8 cellular contexts compared by ENCODE assay signal in genomic region chr12:54368016-54368708, GRCh38. TPM values are rescaled to one million over a fixed set of nuclear protein-coding genes. Genes with fewer than 3 reads are reported as not detected.
DNase-seq lines count a peak whose midpoint lies in the region; ATAC-seq and TF ChIP-seq lines count a peak whose summit lies in the region.

No MANE protein-coding gene starts in this region.

- H3K4me1 Mint-ChIP-seq in CD4-positive, alpha-beta memory T cell: peaks cover 24 to 58% (median 38%) of the 10 kb centered on the region in 4 donors
- peaks cover 27 to 51% (median 46%) of the 10 kb centered on the region in 7 donors for H3K4me1 Mint-ChIP-seq in naive thymus-derived CD4-positive, alpha-beta T cell

- POLR2A ChIA-PET in CD4-positive, alpha-beta memory T cell (lab: Charles Lee; ENCODE audit: partially characterized antibody): interaction anchor here (0.6 to 2.4 kb wide), 14 partner anchors 9 to 614 kb away, joined by 3 to 17 read pairs (median 4); partner anchors contain the start of genes CBX5 and HNRNPA1
- POLR2A ChIA-PET in HEK293 (lab: Yijun Ruan, JAX): interaction anchor here (0.6 to 1.1 kb wide), 5 partner anchors 9 to 155 kb away, joined by 3 to 4 read pairs (median 3); partner anchors contain the start of genes CBX5 and HNRNPA1
- POLR2A ChIA-PET in naive thymus-derived CD4-positive, alpha-beta T cell (lab: Charles Lee): interaction anchor here (0.6 to 2.1 kb wide), 8 partner anchors 9 to 618 kb away, joined by 3 to 16 read pairs (median 3); partner anchors contain the start of genes CBX5 and HNRNPA1

- ATAC-seq in naive thymus-derived CD4-positive, alpha-beta T cell: peak; percentile 18
- no peak for ATAC-seq in sciatic nerve

- H3K4me3 Mint-ChIP-seq in CD4-positive, alpha-beta memory T cell: peak overlapping the region in 7 of 8 donors; percentile 63 to 90 (median 74)
- H3K4me3 Mint-ChIP-seq in naive thymus-derived CD4-positive, alpha-beta T cell: peak overlapping the region; percentile 26 to 79 (median 68)

- peaks cover 40% of the 10 kb centered on the region for H3K4me1 ChIP-seq in CD4-positive, alpha-beta memory T cell (ENCODE audit: insufficient read depth, low read length)
- peaks cover 10% of the 10 kb centered on the region for H3K4me1 ChIP-seq in HEK293 (ENCODE audit: control insufficient read depth, insufficient read depth, low read length)
- H3K4me1 ChIP-seq in naive thymus-derived CD4-positive, alpha-beta T cell (ENCODE audit: control insufficient read depth in 2 of 2, insufficient read depth in 2 of 2, low read length in 2 of 2): peaks cover 12 to 24% of the 10 kb centered on the region in 2 donors

- H3K36me3 Mint-ChIP-seq in CD4-positive, alpha-beta memory T cell: no peaks in the 10 kb centered on the region
- no peaks in the 10 kb centered on the region for H3K36me3 Mint-ChIP-seq in naive thymus-derived CD4-positive, alpha-beta T cell

- DNase-seq in CD4-positive, alpha-beta memory T cell: no peak
- DNase-seq in WERI-Rb-1 (no peak), sciatic nerve (ENCODE audit: low spot score) (no peak), mucosa of gallbladder (ENCODE audit: low spot score) (no peak), T1000 (lab: John Stamatoyannopoulos, UW) (no peak)
- no peak for DNase-seq in naive thymus-derived CD4-positive, alpha-beta T cell
- DNase-seq in stimulated activated CD4-positive, alpha-beta T cell treated with anti-CD3 and anti-CD28 coated beads, Interleukin-4, amount 100 ng/mL, for 24 hours: no peak

- CTCF ChIA-PET in CD4-positive, alpha-beta memory T cell (lab: Charles Lee; ENCODE audit: partially characterized antibody): interaction anchor here (0.8 to 4.5 kb wide), 33 partner anchors 9 to 153 kb away, joined by 3 to 71 read pairs (median 5); partner anchors contain the start of gene COPZ1
- CTCF ChIA-PET in HEK293 (lab: Yijun Ruan, JAX): interaction anchor here (0.6 to 3.7 kb wide), 34 partner anchors 8 to 380 kb away, joined by 3 to 62 read pairs (median 4); partner anchors contain the start of genes COPZ1, HOXC5 and ZNF385A
- CTCF ChIA-PET in naive thymus-derived CD4-positive, alpha-beta T cell (lab: Charles Lee): interaction anchor here (0.6 to 2.2 kb wide), 23 partner anchors 10 to 153 kb away, joined by 3 to 15 read pairs (median 5); partner anchors contain the start of gene COPZ1

- peak overlapping the region; percentile 37 for H3K27ac ChIP-seq in CD4-positive, alpha-beta memory T cell (ENCODE audit: low read depth, low read length)
- H3K27ac ChIP-seq in HEK293 (ENCODE audit: extremely low read depth, low read depth, low read length) (no peak overlapping the region), WERI-Rb-1 (peak overlapping the region; percentile 81)
- no peak overlapping the region for H3K27ac ChIP-seq in naive thymus-derived CD4-positive, alpha-beta T cell (ENCODE audit: low read depth, low read length)

- H3K27ac Mint-ChIP-seq in CD4-positive, alpha-beta memory T cell: peak overlapping the region; percentile 30 to 86 (median 79)
- H3K27ac Mint-ChIP-seq in naive thymus-derived CD4-positive, alpha-beta T cell: peak overlapping the region in 7 of 9 donors; percentile 33 to 87 (median 54)

- no peaks in the 10 kb centered on the region for H3K27me3 ChIP-seq in CD4-positive, alpha-beta memory T cell (ENCODE audit: insufficient read depth, low read length)
- no peaks in the 10 kb centered on the region for H3K27me3 ChIP-seq in WERI-Rb-1 (ENCODE audit: insufficient read depth, low read depth, severe bottlenecking)
- H3K27me3 ChIP-seq in naive thymus-derived CD4-positive, alpha-beta T cell (ENCODE audit: control insufficient read depth in 2 of 2, insufficient read depth in 2 of 2, low read length in 2 of 2): no peaks in the 10 kb centered on the region

- peaks cover 0 to 3% of the 10 kb centered on the region in 2 donors for H3K27me3 Mint-ChIP-seq in CD4-positive, alpha-beta memory T cell
- H3K27me3 Mint-ChIP-seq in naive thymus-derived CD4-positive, alpha-beta T cell: peaks cover 0 to 9% (median 0%) of the 10 kb centered on the region in 5 donors

- no peaks in the 10 kb centered on the region for H3K9me3 ChIP-seq in CD4-positive, alpha-beta memory T cell (ENCODE audit: control insufficient read depth in 1 of 2, low read length in 2 of 2)
- no peaks in the 10 kb centered on the region for H3K9me3 ChIP-seq in HEK293 (ENCODE audit: control insufficient read depth, insufficient read depth, low read depth, low read length)
- no peaks in the 10 kb centered on the region for H3K9me3 ChIP-seq in WERI-Rb-1 (ENCODE audit: severe bottlenecking)
- no peaks in the 10 kb centered on the region for H3K9me3 ChIP-seq in naive thymus-derived CD4-positive, alpha-beta T cell (ENCODE audit: control insufficient read depth in 2 of 3, low read length in 3 of 3)

- H3K4me3 ChIP-seq in CD4-positive, alpha-beta memory T cell (ENCODE audit: low read length in 2 of 2): peak overlapping the region in 1 of 2 donors; percentile 27
- H3K4me3 ChIP-seq in HEK293 (ENCODE audit: low read depth, low read length) (no peak overlapping the region), WERI-Rb-1 (ENCODE audit: low read depth, low read length) (no peak overlapping the region)
- H3K4me3 ChIP-seq in naive thymus-derived CD4-positive, alpha-beta T cell (ENCODE audit: low read length): peak overlapping the region; percentile 46

- TF ChIP-seq CTCF in HEK293 (tag by site-specific recombination; IDR thresholded peaks at IDR 0.05) (no peak), WERI-Rb-1 (IDR thresholded peaks at IDR 0.05; ENCODE audit: low read depth, low read length) (no peak)

- no peaks in the 10 kb centered on the region for H3K36me3 ChIP-seq in CD4-positive, alpha-beta memory T cell (ENCODE audit: insufficient read depth, low read length)
- peaks cover 0 to 25% of the 10 kb centered on the region in 2 experiments; a peak in 1 of 3 replicates for H3K36me3 ChIP-seq in HEK293 (ENCODE audit: control insufficient read depth in 2 of 2, insufficient read depth in 1 of 2, low read length in 2 of 2)
- H3K36me3 ChIP-seq in WERI-Rb-1: peaks cover 42% of the 10 kb centered on the region
- H3K36me3 ChIP-seq in naive thymus-derived CD4-positive, alpha-beta T cell (ENCODE audit: control insufficient read depth in 2 of 3, insufficient read depth in 3 of 3, low read length in 3 of 3): no peaks in the 10 kb centered on the region

- intact Hi-C loops in CD4-positive, alpha-beta memory T cell (cut with micrococcal nuclease): loop anchor here (1.0 to 2.0 kb wide), 7 partner anchors 9 to 154 kb away; partner anchors contain the start of gene COPZ1
- intact Hi-C loops in naive thymus-derived CD4-positive, alpha-beta T cell (cut with micrococcal nuclease): loop anchor here (1.0 to 2.0 kb wide), 12 partner anchors 9 to 154 kb away; partner anchors contain the start of genes CBX5 (in 1 of the 2), COPZ1 (in 1 of the 2) and HNRNPA1 (in 1 of the 2)
- intact Hi-C loops in sciatic nerve (cut with DNase I): no loop called here

- H3K9me3 Mint-ChIP-seq in CD4-positive, alpha-beta memory T cell: no peaks in the 10 kb centered on the region
- H3K9me3 Mint-ChIP-seq in naive thymus-derived CD4-positive, alpha-beta T cell: no peaks in the 10 kb centered on the region

TF ChIP-seq in HEK293, 187 proteins besides CTCF, POLR2A, EP300 and RAD21 (continues in another document):
- no peak for TF ChIP-seq ZNF362 (tag by site-specific recombination; IDR thresholded peaks at IDR 0.05)

RNA-seq across cellular contexts. Expression of gene GPR84, which starts 3.9 kb away (rescaled TPM):
- under 1 TPM in 1 of 2 experiments, not detected in 1; 0.36 TPM for total RNA-seq in CD4-positive, alpha-beta memory T cell
- not detected for polyA plus RNA-seq in CD4-positive, alpha-beta memory T cell
- 10 to 100 TPM in 1 of 5 experiments, 1 to 10 TPM in 2, not detected in 2; 1.2 to 13.1 (median 3.9) TPM for total RNA-seq in naive thymus-derived CD4-positive, alpha-beta T cell
- not detected for polyA plus RNA-seq in naive thymus-derived CD4-positive, alpha-beta T cell
- total RNA-seq in sciatic nerve (0.53 TPM), mucosa of gallbladder (1.8 TPM)

RNA-seq across cellular contexts. Expression of gene ZNF385A, which starts 16.4 kb away (rescaled TPM):
- total RNA-seq in CD4-positive, alpha-beta memory T cell: 1 to 10 TPM; 1.8 to 2.1 TPM
- polyA plus RNA-seq in CD4-positive, alpha-beta memory T cell: not detected
- 10 to 100 TPM in 1 of 5 experiments, 1 to 10 TPM in 4; 1.3 to 69.9 (median 1.4) TPM for total RNA-seq in naive thymus-derived CD4-positive, alpha-beta T cell
- under 1 TPM; 0.39 to 0.78 TPM for polyA plus RNA-seq in naive thymus-derived CD4-positive, alpha-beta T cell
- total RNA-seq in sciatic nerve: 12.0 TPM
- 11.4 TPM for total RNA-seq in mucosa of gallbladder

RNA-seq across cellular contexts. Expression of gene COPZ1, which starts 43.2 kb away (rescaled TPM):
- 10 to 100 TPM; 81.6 to 92.0 TPM for total RNA-seq in CD4-positive, alpha-beta memory T cell
- 100 to 1,000 TPM; 149 to 200 TPM for polyA plus RNA-seq in CD4-positive, alpha-beta memory T cell
- 100 to 1,000 TPM in 1 of 5 experiments, 10 to 100 TPM in 4; 47.5 to 141 (median 80.0) TPM for total RNA-seq in naive thymus-derived CD4-positive, alpha-beta T cell
- polyA plus RNA-seq in naive thymus-derived CD4-positive, alpha-beta T cell: 100 to 1,000 TPM; 131 to 171 TPM
- total RNA-seq in sciatic nerve (72.5 TPM), mucosa of gallbladder (138 TPM)

RNA-seq across cellular contexts. Expression of gene ITGA5, which starts 50.9 kb away (rescaled TPM):
- total RNA-seq in CD4-positive, alpha-beta memory T cell: 100 to 1,000 TPM; 158 to 162 TPM
- 10 to 100 TPM; 28.8 to 64.7 TPM for polyA plus RNA-seq in CD4-positive, alpha-beta memory T cell
- 100 to 1,000 TPM in 4 of 5 experiments, 10 to 100 TPM in 1; 73.9 to 169 (median 145) TPM for total RNA-seq in naive thymus-derived CD4-positive, alpha-beta T cell
- 10 to 100 TPM; 26.5 to 82.4 TPM for polyA plus RNA-seq in naive thymus-derived CD4-positive, alpha-beta T cell
- total RNA-seq in sciatic nerve: 82.3 TPM
- total RNA-seq in mucosa of gallbladder: 39.3 TPM

Comparison
In these comparisons a context has a peak if more than half of its experiments do, and no peak if none do; other contexts are left out.
1. H3K27ac ChIP-seq: peak in CD4-positive, alpha-beta memory T cell (single experiment) and WERI-Rb-1 (single experiment); none in HEK293 (single experiment) and naive thymus-derived CD4-positive, alpha-beta T cell (single experiment).